In genomic region chr22:19291218-19291579, GRCh38 we compare ENCODE assay signal across 8 cellular contexts.
DNase-seq lines count a peak whose midpoint lies in the region; ATAC-seq and TF ChIP-seq lines count a peak whose summit lies in the region.

No MANE protein-coding gene starts in this region.

- ATAC-seq in HG02759 (IDR thresholded peaks at IDR 0.05; ENCODE audit: unreplicated experiment): peak; percentile 33

- no peak for TF ChIP-seq CTCF in GM10266 (IDR thresholded peaks at IDR 0.05; ENCODE audit: control insufficient read depth, insufficient read depth, low read depth, missing control alignments)

- no peaks in the 10 kb centered on the region for H3K27me3 ChIP-seq in layer of hippocampus (ENCODE audit: control insufficient read depth, insufficient read depth, low read length)

- peak; percentile 42 for DNase-seq in EH (ENCODE audit: low read depth)
- DNase-seq in SW480 (ENCODE audit: low spot score): peak; percentile 25
- peak; percentile 9 for DNase-seq in central memory CD4-positive, alpha-beta T cell
- DNase-seq in stimulated activated CD4-positive, alpha-beta T cell treated with anti-CD3 and anti-CD28 coated beads, TNF-alpha, amount 100 ng/mL, for 4 hours (ENCODE audit: low read depth in 3 of 3): peak in 2 of 3 experiments; percentile 4 to 15
- DNase-seq in NCI-H128 (lab: John Stamatoyannopoulos, UW; ENCODE audit: unreplicated experiment): no peak
- no peak for DNase-seq in GM10266 (ENCODE audit: extremely low spot score)

- H3K27ac ChIP-seq in layer of hippocampus (ENCODE audit: low read depth, low read length): peak overlapping the region; percentile 25

Comparison
In these comparisons a context has a peak if more than half of its experiments do, and no peak if none do; other contexts are left out.
1. DNase-seq: peak in EH (single experiment), SW480 (single experiment), central memory CD4-positive, alpha-beta T cell (single experiment) and stimulated activated CD4-positive, alpha-beta T cell treated with anti-CD3 and anti-CD28 coated beads, TNF-alpha, amount 100 ng/mL, for 4 hours (2 of 3); none in NCI-H128 (single experiment) and GM10266 (single experiment).